ENCODE assay signal across 17 cellular contexts in genomic region chr12:130602251-130602650, GRCh38.
DNase-seq lines count a peak whose midpoint lies in the region; ATAC-seq and TF ChIP-seq lines count a peak whose summit lies in the region.
"Had no signal": no experiment of that assay in that cellular context is flagged by ENCODE, and none has a peak within 500 bp of the region (broad histone marks: within the 10 kb centered on the region; RNA-seq: fewer than 3 reads in every experiment).

No MANE protein-coding gene starts in this region.

- CTCF ChIA-PET in IMR-90 (lab: Yijun Ruan, JAX) (no interaction called here), SK-N-SH (lab: Yijun Ruan, JAX) (interaction anchor here (1.2 to 1.5 kb wide), 2 partner anchors 28 to 560 kb away, joined by 6 to 7 read pairs; no protein-coding TSS in a partner anchor)

- H2BK20ac ChIP-seq in IMR-90 (ENCODE audit: low read depth, low read length) = no peak overlapping the region

- H3K4me1 ChIP-seq in IMR-90 (ENCODE audit: control insufficient read depth, insufficient read depth, low read length) (no peaks in the 10 kb centered on the region), SK-N-SH (ENCODE audit: control insufficient read depth in 1 of 2, insufficient read depth in 2 of 2, low read depth in 1 of 2, low read length in 1 of 2) (peaks cover 0 to 43% of the 10 kb centered on the region in 2 experiments; a peak in 2 of 4 replicates)

- DNase-seq in IMR-90 = no peak
- DNase-seq in islet precursor cell = peak; percentile 50
- no peak for DNase-seq in globus pallidus (ENCODE audit: low spot score)
- no peak for DNase-seq in SK-N-SH
- no peak for DNase-seq in DMS114 treated with DMSO at 0.1 percent for 48 hours (lab: John Stamatoyannopoulos, UW; ENCODE audit: unreplicated experiment)
- DNase-seq: 8988T; ACHN; BE2C; C1 segment of cervical spinal cord; CD4-positive, alpha-beta memory T cell; CD4-positive, CD25-positive, alpha-beta regulatory T cell; CD8-positive, alpha-beta memory T cell; COR-L47; DMS 273 treated with DMSO at 0.1 percent for 48 hours; DMS79 treated with DMSO at 0.1 percent for 48 hours; GF-D8 had no signal

- no peak overlapping the region for H3K14ac ChIP-seq in IMR-90 (replicated peaks; ENCODE audit: low read depth, low read length)

- 47% methylated on average over 3 of the region's 8 CpGs; no CpG with 5 or more reads in 1 of the 2 experiments for WGBS in IMR-90 (ENCODE audit: extremely low coverage in 2 of 2, insufficient read length in 1 of 2), 2 experiments
- WGBS in SK-N-SH (ENCODE audit: low lambda C conversion rate) = 41% methylated on average over 8 of the region's 8 CpGs

- H3K18ac ChIP-seq in IMR-90 (ENCODE audit: low read depth, low read length) = no peak overlapping the region

- H3K36me3 ChIP-seq in IMR-90 (ENCODE audit: control insufficient read depth, insufficient read depth, low read length) = no peaks in the 10 kb centered on the region
- no peaks in the 10 kb centered on the region for H3K36me3 ChIP-seq in SK-N-SH (replicated peaks in 1 of 2; ENCODE audit: control insufficient read depth in 1 of 2, insufficient read depth in 2 of 2, low read length in 1 of 2)
- H3K36me3 ChIP-seq: BE2C, BLaER1 had no signal

- H3K27me3 ChIP-seq in IMR-90 (ENCODE audit: control insufficient read depth, insufficient read depth, low read length) (no peaks in the 10 kb centered on the region), SK-N-SH (ENCODE audit: insufficient read depth) (no peaks in the 10 kb centered on the region)
- H3K27me3 ChIP-seq: BE2C, BLaER1 had no signal

- H2BK15ac ChIP-seq in IMR-90 (ENCODE audit: low read depth, low read length) = no peak overlapping the region

- no peak overlapping the region for H4K91ac ChIP-seq in IMR-90 (ENCODE audit: insufficient read depth, low read depth, low read length)

- H4K20me1 ChIP-seq in IMR-90 (ENCODE audit: insufficient read depth, low read length) = no peaks in the 10 kb centered on the region
- H4K20me1 ChIP-seq in SK-N-SH (ENCODE audit: insufficient read depth) = no peaks in the 10 kb centered on the region
- H4K20me1 ChIP-seq: BLaER1 had no signal

- no peak overlapping the region for H3K27ac ChIP-seq in IMR-90 (ENCODE audit: insufficient read depth, low read length)
- H3K27ac ChIP-seq in SK-N-SH (ENCODE audit: low read depth in 2 of 2, low read length in 1 of 2) = peak overlapping the region in 1 of 2 experiments; percentile 97; a peak in 2 of 4 replicates
- H3K27ac ChIP-seq: BLaER1 had no signal

- no peak for TF ChIP-seq RAD21 in IMR-90 (IDR thresholded peaks at IDR 0.05; ENCODE audit: low read length)
- no peak for TF ChIP-seq RAD21 in SK-N-SH (IDR thresholded peaks at IDR 0.05; ENCODE audit: low read length)

- no peak for TF ChIP-seq EP300 in SK-N-SH (IDR thresholded peaks at IDR 0.05; ENCODE audit: borderline replicate concordance in 1 of 2, low read depth in 1 of 2, low read length in 1 of 2)

- peaks cover 19% of the 10 kb centered on the region for H3K9me3 ChIP-seq in IMR-90 (ENCODE audit: control insufficient read depth, insufficient read depth, low read length)
- no peaks in the 10 kb centered on the region for H3K9me3 ChIP-seq in SK-N-SH

- dilution Hi-C loops in IMR-90 (cut with HindIII; ENCODE audit: low sequenced_read_pairs, unreplicated experiment) = no loop called here

- no TSS peak for BruUV-seq in IMR-90 (replicated peaks; lab: Mats Ljungman, UMichigan)

- no peak overlapping the region for H3K4ac ChIP-seq in IMR-90 (ENCODE audit: low read depth, low read length)

- H4K8ac ChIP-seq in IMR-90 (ENCODE audit: low read depth in 2 of 2, low read length in 2 of 2) = no peak overlapping the region

- intact Hi-C loops in IMR-90 (cut with micrococcal nuclease) = no loop called here

- no peak overlapping the region for H2AFZ ChIP-seq in IMR-90 (replicated peaks; ENCODE audit: low read length, poor library complexity)
- no peak overlapping the region for H2AFZ ChIP-seq in SK-N-SH (ENCODE audit: low read depth)

- H2AK5ac ChIP-seq in IMR-90 (ENCODE audit: low read depth, low read length) = no peak overlapping the region

- H3K9me2 ChIP-seq in SK-N-SH = no peaks in the 10 kb centered on the region

- H2BK5ac ChIP-seq in IMR-90 (ENCODE audit: low read depth, low read length, poor library complexity, severe bottlenecking) = no peak overlapping the region

- POLR2A ChIA-PET in IMR-90 (lab: Charles Lee; ENCODE audit: unreplicated experiment) (no interaction called here), SK-N-SH (lab: Yijun Ruan, JAX) (interaction anchor here (1.6 to 1.7 kb wide), 2 partner anchors 15 to 114 kb away, joined by 4 to 9 read pairs; partner anchors contain the start of gene RIMBP2)

- no peak overlapping the region for H3K4me2 ChIP-seq in IMR-90 (ENCODE audit: low read depth, low read length)
- no peak overlapping the region for H3K4me2 ChIP-seq in SK-N-SH
- H3K4me2 ChIP-seq: BLaER1 had no signal

- no peak overlapping the region for H4K5ac ChIP-seq in IMR-90 (ENCODE audit: low read depth, low read length)

- no peaks in the 10 kb centered on the region for H3F3A ChIP-seq in SK-N-SH (replicated peaks; ENCODE audit: insufficient read depth)

- no peak overlapping the region for H3K9ac ChIP-seq in IMR-90 (ENCODE audit: low read depth, low read length)
- no peak overlapping the region for H3K9ac ChIP-seq in SK-N-SH
- H3K9ac ChIP-seq: BLaER1 had no signal

- H3K56ac ChIP-seq in IMR-90 (ENCODE audit: extremely low read depth, insufficient read depth, low read length) = no peak overlapping the region

- no peaks in the 10 kb centered on the region for H3K79me1 ChIP-seq in IMR-90 (ENCODE audit: low read depth in 1 of 2, low read length in 2 of 2)

- H3K79me2 ChIP-seq in SK-N-SH (ENCODE audit: insufficient read depth) = no peaks in the 10 kb centered on the region

- in situ Hi-C loops in IMR-90 (cut with MboI; ENCODE audit: low sequenced_read_pairs) = no loop called here

- no peak overlapping the region for H2BK120ac ChIP-seq in IMR-90 (ENCODE audit: low read depth, low read length)

- TF ChIP-seq POLR2A in IMR-90 (IDR thresholded peaks at IDR 0.05; ENCODE audit: low read depth, low read length) = no peak

- H3K23ac ChIP-seq in IMR-90 (ENCODE audit: low read depth, low read length) = no peak overlapping the region

- H2AK9ac ChIP-seq in IMR-90 (replicated peaks; ENCODE audit: low read depth, low read length, poor library complexity) = peak overlapping the region; percentile 19

- H3K4me3 ChIP-seq in IMR-90 (ENCODE audit: insufficient read depth, low read depth, low read length) (no peak overlapping the region), SK-N-SH (ENCODE audit: low read depth in 2 of 2, low read length in 1 of 2) (no peak overlapping the region)
- H3K4me3 ChIP-seq: BLaER1 had no signal

- H3K9me1 ChIP-seq in IMR-90 (ENCODE audit: insufficient read depth, low read length) = no peaks in the 10 kb centered on the region

- TF ChIP-seq CTCF in IMR-90 (conservative IDR thresholded peaks at IDR 0.05; ENCODE audit: low read depth, low read length) (no peak), SK-N-SH (IDR thresholded peaks at IDR 0.05) (no peak)

- ATAC-seq in IMR-90 (ENCODE audit: low read depth) = no peak

TF ChIP-seq in IMR-90, 13 proteins besides CTCF, POLR2A, EP300 and RAD21 (continues in another document):
- TF ChIP-seq NFE2L2 (IDR thresholded peaks at IDR 0.05; ENCODE audit: low read depth, low read length) = no peak
- TF ChIP-seq CEBPB (IDR thresholded peaks at IDR 0.05; ENCODE audit: low read depth, low read length) = no peak
- no peak for TF ChIP-seq CHD1 (IDR thresholded peaks at IDR 0.05; ENCODE audit: low read depth, low read length)
- TF ChIP-seq RCOR1 (IDR thresholded peaks at IDR 0.05; ENCODE audit: insufficient replicate concordance, low read length) = no peak
- no peak for TF ChIP-seq RFX5 (IDR thresholded peaks at IDR 0.05; ENCODE audit: low read depth, low read length)
- TF ChIP-seq, protein P1, sequence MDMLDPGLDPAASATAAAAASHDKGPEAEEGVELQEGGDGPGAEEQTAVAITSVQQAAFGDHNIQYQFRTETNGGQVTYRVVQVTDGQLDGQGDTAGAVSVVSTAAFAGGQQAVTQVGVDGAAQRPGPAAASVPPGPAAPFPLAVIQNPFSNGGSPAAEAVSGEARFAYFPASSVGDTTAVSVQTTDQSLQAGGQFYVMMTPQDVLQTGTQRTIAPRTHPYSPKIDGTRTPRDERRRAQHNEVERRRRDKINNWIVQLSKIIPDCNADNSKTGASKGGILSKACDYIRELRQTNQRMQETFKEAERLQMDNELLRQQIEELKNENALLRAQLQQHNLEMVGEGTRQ (IDR thresholded peaks at IDR 0.05; ENCODE audit: low read depth, low read length) = no peak
- TF ChIP-seq MAFK (IDR thresholded peaks at IDR 0.05; ENCODE audit: low read depth, low read length) = no peak
- TF ChIP-seq MAZ (IDR thresholded peaks at IDR 0.05; ENCODE audit: borderline replicate concordance, low read depth, low read length) = no peak

TF ChIP-seq in SK-N-SH, 30 proteins besides CTCF, POLR2A, EP300 and RAD21:
- TF ChIP-seq NRF1 (IDR thresholded peaks at IDR 0.05; ENCODE audit: low read depth, low read length) (no peak), RFX5 (IDR thresholded peaks at IDR 0.05; ENCODE audit: low read length) (no peak), ELF1 (IDR thresholded peaks at IDR 0.05) (no peak), USF1 (IDR thresholded peaks at IDR 0.05; ENCODE audit: borderline replicate concordance, low read depth) (no peak), YY1 (IDR thresholded peaks at IDR 0.05; ENCODE audit: low read depth) (no peak), GABPA (IDR thresholded peaks at IDR 0.05; ENCODE audit: low read depth) (no peak), CHD2 (IDR thresholded peaks at IDR 0.05; ENCODE audit: low read length, partially characterized antibody) (no peak)
